In the genomic region with DNA sequence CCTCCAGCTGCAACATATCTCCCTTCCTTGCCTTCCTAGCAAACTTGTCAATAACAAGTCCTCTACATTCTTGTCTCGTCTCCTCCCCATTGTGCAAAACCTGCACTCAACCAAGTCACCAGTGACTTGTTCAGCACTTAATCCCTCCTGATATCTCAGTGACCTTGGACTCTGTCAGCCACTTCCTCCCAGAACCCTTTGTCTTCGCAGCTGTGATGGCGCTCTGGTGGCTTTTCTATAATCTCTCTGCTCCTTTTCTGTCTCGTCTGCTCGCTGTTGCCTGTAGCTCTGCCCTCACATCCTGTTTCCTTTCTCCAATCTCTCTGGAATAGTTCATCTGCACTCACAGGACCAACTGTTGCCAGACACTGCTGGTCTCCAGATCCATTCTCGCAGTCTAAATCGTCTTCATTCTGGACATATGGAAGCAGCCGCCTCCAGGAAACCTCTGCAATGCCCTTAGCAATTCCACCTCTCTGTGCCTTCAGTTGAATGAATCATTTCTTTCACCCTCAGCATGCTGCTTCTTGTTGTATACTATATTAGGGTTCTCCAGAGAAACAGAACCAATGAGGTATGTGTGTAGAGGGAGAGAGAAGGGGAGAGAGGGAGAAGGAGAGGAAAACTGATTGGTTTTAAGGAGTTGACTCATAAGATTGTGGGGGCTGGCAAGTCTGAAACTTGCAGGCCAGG, we compare ENCODE assay signal across 9 cellular contexts. TPM values are rescaled to one million over a fixed set of nuclear protein-coding genes. Genes with fewer than 3 reads are reported as not detected.
DNase-seq lines count a peak whose midpoint lies in the region; ATAC-seq and TF ChIP-seq lines count a peak whose summit lies in the region.
"Had no signal": no experiment of that assay in that cellular context is flagged by ENCODE, and none has a peak within 500 bp of the region (broad histone marks: within the 10 kb centered on the region; RNA-seq: fewer than 3 reads in every experiment).

No MANE protein-coding gene starts in this region.

- H3K9ac ChIP-seq in adipocyte (ENCODE audit: low read length): peak overlapping the region; percentile 39

- H3K27me3 ChIP-seq in adipocyte (replicated peaks; ENCODE audit: control insufficient read depth, insufficient read depth, low read length): no peaks in the 10 kb centered on the region
- no peaks in the 10 kb centered on the region for H3K27me3 ChIP-seq in left lung

- H3K4me3 ChIP-seq in AG10803 (ENCODE audit: low read length) (peak overlapping the region; percentile 28), adipocyte (ENCODE audit: low read length) (peak overlapping the region; percentile 10), left lung (no peak overlapping the region)
- peak overlapping the region; percentile 17 for H3K4me3 ChIP-seq in Jurkat, Clone E6-1 (ENCODE audit: low read length)

- H3K27ac ChIP-seq in left lung: peak overlapping the region; percentile 17 to 23

- H3K4me1 ChIP-seq in adipocyte (ENCODE audit: control insufficient read depth, insufficient read depth, low read length): peaks cover 33% of the 10 kb centered on the region
- peaks cover 9 to 48% of the 10 kb centered on the region in 2 donors for H3K4me1 ChIP-seq in left lung

- H3K36me3 ChIP-seq in adipocyte (ENCODE audit: control insufficient read depth, insufficient read depth, low read length, severe bottlenecking) (no peaks in the 10 kb centered on the region), left lung (no peaks in the 10 kb centered on the region)

- ATAC-seq in left lung (no peak), HG03354 (IDR thresholded peaks at IDR 0.05; ENCODE audit: poor library complexity, severe bottlenecking, unreplicated experiment) (no peak)

- H3K9me3 ChIP-seq in adipocyte (ENCODE audit: control insufficient read depth, low read length) (peaks cover 8% of the 10 kb centered on the region), left lung (peaks cover 0 to 2% of the 10 kb centered on the region in 2 donors)

- TF ChIP-seq CTCF in AG10803 (conservative IDR thresholded peaks at IDR 0.05; ENCODE audit: low read length) (no peak), left lung (IDR thresholded peaks at IDR 0.05) (no peak)

- intact Hi-C loops in left lung (cut with DNase I): no loop called here

- DNase-seq in AG10803 (ENCODE audit: low read depth) (peak; percentile 54), adipocyte (ENCODE audit: low read depth) (peak; percentile 25), left lung (no peak), OCI-M2 (lab: John Stamatoyannopoulos, UW; ENCODE audit: unreplicated experiment) (no peak), NCI-H524 (lab: John Stamatoyannopoulos, UW) (no peak), D341Med (ENCODE audit: low spot score) (no peak)
- peak; percentile 85 for DNase-seq in Jurkat, Clone E6-1 (ENCODE audit: low read depth, low spot score)
- DNase-seq: activated CD8-positive, alpha-beta memory T cell treated with anti-CD3 and anti-CD28 coated beads for 24 hours had no signal

RNA-seq across cellular contexts. Expression of a gene that starts 17.4 kb away (rescaled TPM):
- 79.8 TPM for polyA plus RNA-seq in Jurkat, Clone E6-1 (2012; ENCODE audit: insufficient read depth, insufficient read length)
- 10 to 100 TPM; 46.3 to 50.1 TPM for total RNA-seq in left lung

RNA-seq across cellular contexts. Expression of a gene that starts 53.9 kb away (rescaled TPM):
- polyA plus RNA-seq in Jurkat, Clone E6-1 (2012; ENCODE audit: insufficient read depth, insufficient read length): 16.8 TPM
- total RNA-seq in left lung: 10 to 100 TPM; 42.3 to 48.2 TPM

Comparison
In these comparisons a context has a peak if more than half of its experiments do, and no peak if none do; other contexts are left out.
1. DNase-seq: peak in AG10803 (single experiment), Jurkat, Clone E6-1 (single experiment) and adipocyte (single experiment); none in left lung (0 of 2), OCI-M2 (single experiment), NCI-H524 (0 of 2) and D341Med (single experiment).
2. H3K4me3 ChIP-seq: peak in AG10803 (single experiment), Jurkat, Clone E6-1 (single experiment) and adipocyte (single experiment); none in left lung (0 of 2).